In the genomic region with DNA sequence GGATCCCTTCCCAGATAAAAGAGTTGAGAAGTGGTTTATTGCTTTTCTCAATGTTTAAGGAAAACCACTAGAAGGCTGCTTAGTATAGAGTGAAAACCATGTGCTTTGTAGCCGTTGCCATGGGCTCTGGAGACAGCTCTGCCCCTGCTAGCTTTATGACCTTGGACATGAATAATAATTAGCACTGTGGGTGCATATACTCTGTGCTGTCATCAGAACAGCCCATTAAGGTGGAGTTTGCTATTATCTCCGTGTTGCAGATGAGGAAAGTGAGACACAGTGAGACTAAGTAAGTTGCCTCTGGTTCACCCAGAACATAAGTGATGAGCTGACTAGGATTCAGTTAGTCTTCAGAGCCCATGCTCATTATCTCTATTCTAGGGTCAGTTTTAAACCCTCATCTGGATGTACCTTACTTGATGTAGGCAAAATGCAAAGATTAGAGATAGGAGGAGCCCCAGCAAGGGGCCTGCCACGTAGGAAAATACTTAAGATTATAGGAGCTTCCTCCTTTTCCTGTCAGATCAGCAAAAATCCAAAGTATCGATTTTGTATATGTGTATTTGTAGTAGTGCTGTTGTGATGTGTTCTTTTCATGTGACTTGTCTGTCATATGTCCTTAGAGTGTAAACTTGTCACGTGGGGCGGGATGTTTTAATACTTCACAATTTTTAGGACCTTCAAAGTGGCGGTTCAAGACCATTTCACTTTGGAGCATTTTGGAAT, we compare ENCODE assay signal across 12 cellular contexts.
DNase-seq lines count a peak whose midpoint lies in the region; ATAC-seq, FAIRE-seq and TF ChIP-seq lines count a peak whose summit lies in the region.
"Had no signal": no experiment of that assay in that cellular context is flagged by ENCODE, and none has a peak within 500 bp of the region (broad histone marks: within the 10 kb centered on the region; RNA-seq: fewer than 3 reads in every experiment).

No MANE protein-coding gene starts in this region.

- no peaks in the 10 kb centered on the region for H3K27me3 ChIP-seq in H7 (ENCODE audit: control insufficient read depth, insufficient read depth, low read length)

- no peak overlapping the region for H3K4me3 ChIP-seq in H7 (ENCODE audit: insufficient read depth, low read depth, low read length)

- peak; percentile 38 for ATAC-seq in GM19025 (IDR thresholded peaks at IDR 0.05; ENCODE audit: low read depth, unreplicated experiment)
- ATAC-seq in HG03378 (IDR thresholded peaks at IDR 0.05; ENCODE audit: unreplicated experiment): peak; percentile 43
- peak in 1 of 2 donors; percentile 40 for ATAC-seq in natural killer cell treated with Interleukin-12 subunit alpha and Interleukin-12 subunit beta and Interleukin-15 and Interleukin-18, amount 100 ng/mL, for 72 hours

- peak overlapping the region; percentile 21 for H3K4me3 Mint-ChIP-seq in natural killer cell treated with Interleukin-12 subunit alpha and Interleukin-12 subunit beta and Interleukin-15 and Interleukin-18, amount 100 ng/mL, for 72 hours
- no peak overlapping the region for H3K4me3 Mint-ChIP-seq in activated CD4-positive, alpha-beta memory T cell treated with anti-CD3 and anti-CD28 coated beads for 36 hours
- H3K4me3 Mint-ChIP-seq: activated CD4-positive, alpha-beta T cell treated with anti-CD3 and anti-CD28 coated beads, Interleukin-2, amount 10 ng/mL, durations not matched to agents 24 days and 14 days had no signal

- no peaks in the 10 kb centered on the region for H3K36me3 Mint-ChIP-seq in natural killer cell treated with Interleukin-12 subunit alpha and Interleukin-12 subunit beta and Interleukin-15 and Interleukin-18, amount 100 ng/mL, for 72 hours
- peaks cover 27% of the 10 kb centered on the region for H3K36me3 Mint-ChIP-seq in activated CD4-positive, alpha-beta memory T cell treated with anti-CD3 and anti-CD28 coated beads for 36 hours

- TF ChIP-seq POLR2A in H54 (IDR thresholded peaks at IDR 0.05; ENCODE audit: low read depth, low read length): no peak

- CTCF ChIA-PET in activated CD4-positive, alpha-beta memory T cell treated with anti-CD3 and anti-CD28 coated beads for 36 hours (lab: Charles Lee): no interaction called here

- H3K27ac Mint-ChIP-seq in natural killer cell treated with Interleukin-12 subunit alpha and Interleukin-12 subunit beta and Interleukin-15 and Interleukin-18, amount 100 ng/mL, for 72 hours: peak overlapping the region; percentile 18 to 73
- H3K27ac Mint-ChIP-seq in activated CD4-positive, alpha-beta memory T cell treated with anti-CD3 and anti-CD28 coated beads for 36 hours: no peak overlapping the region
- H3K27ac Mint-ChIP-seq: activated CD4-positive, alpha-beta T cell treated with anti-CD3 and anti-CD28 coated beads, Interleukin-2, amount 10 ng/mL, durations not matched to agents 24 days and 14 days had no signal

- POLR2A ChIA-PET in activated CD4-positive, alpha-beta memory T cell treated with anti-CD3 and anti-CD28 coated beads for 36 hours (lab: Charles Lee): no interaction called here

- DNase-seq in H54 (ENCODE audit: insufficient read length, low spot score) (no peak), H7 (no peak), glomerular visceral epithelial cell (ENCODE audit: extremely low spot score) (no peak)
- DNase-seq in natural killer cell treated with Interleukin-12 subunit alpha and Interleukin-12 subunit beta and Interleukin-15 and Interleukin-18, amount 100 ng/mL, for 72 hours (ENCODE audit: low spot score): no peak
- DNase-seq in activated CD4-positive, alpha-beta T cell treated with anti-CD3 and anti-CD28 coated beads, Interleukin-2, amount 50 U/mL, for 1 hour: no peak
- DNase-seq in activated CD4-positive, alpha-beta memory T cell treated with anti-CD3 and anti-CD28 coated beads for 36 hours: no peak
- DNase-seq: activated CD4-positive, alpha-beta T cell treated with anti-CD3 and anti-CD28 coated beads, Interleukin-2, amount 10 ng/mL, durations not matched to agents 24 days and 14 days; activated naive CD4-positive, alpha-beta T cell; cerebellar nuclear complex; NCI-H1092 had no signal

- no peaks in the 10 kb centered on the region for H3K36me3 ChIP-seq in H7 (replicated peaks; ENCODE audit: control insufficient read depth, insufficient read depth, low read length)

- peaks cover 35 to 37% of the 10 kb centered on the region in 2 donors for H3K4me1 Mint-ChIP-seq in natural killer cell treated with Interleukin-12 subunit alpha and Interleukin-12 subunit beta and Interleukin-15 and Interleukin-18, amount 100 ng/mL, for 72 hours (ENCODE audit: low read depth in 2 of 2)
- peaks cover 40% of the 10 kb centered on the region for H3K4me1 Mint-ChIP-seq in activated CD4-positive, alpha-beta memory T cell treated with anti-CD3 and anti-CD28 coated beads for 36 hours (ENCODE audit: low read depth)

- H3K9me3 Mint-ChIP-seq in natural killer cell treated with Interleukin-12 subunit alpha and Interleukin-12 subunit beta and Interleukin-15 and Interleukin-18, amount 100 ng/mL, for 72 hours: no peaks in the 10 kb centered on the region
- peaks cover 5% of the 10 kb centered on the region for H3K9me3 Mint-ChIP-seq in activated CD4-positive, alpha-beta memory T cell treated with anti-CD3 and anti-CD28 coated beads for 36 hours
- H3K9me3 Mint-ChIP-seq: activated CD4-positive, alpha-beta T cell treated with anti-CD3 and anti-CD28 coated beads, Interleukin-2, amount 10 ng/mL, durations not matched to agents 24 days and 14 days had no signal

- intact Hi-C loops in activated CD4-positive, alpha-beta memory T cell treated with anti-CD3 and anti-CD28 coated beads for 36 hours (cut with micrococcal nuclease): no loop called here

- peak; percentile 52 for FAIRE-seq in H54 (lab: Jason Lieb, UNC)

- no peaks in the 10 kb centered on the region for H3K27me3 Mint-ChIP-seq in natural killer cell treated with Interleukin-12 subunit alpha and Interleukin-12 subunit beta and Interleukin-15 and Interleukin-18, amount 100 ng/mL, for 72 hours
- no peaks in the 10 kb centered on the region for H3K27me3 Mint-ChIP-seq in activated CD4-positive, alpha-beta memory T cell treated with anti-CD3 and anti-CD28 coated beads for 36 hours
- H3K27me3 Mint-ChIP-seq: activated CD4-positive, alpha-beta T cell treated with anti-CD3 and anti-CD28 coated beads, Interleukin-2, amount 10 ng/mL, durations not matched to agents 24 days and 14 days had no signal
